ENCODE assay signal across 1 cellular context in the genomic region with DNA sequence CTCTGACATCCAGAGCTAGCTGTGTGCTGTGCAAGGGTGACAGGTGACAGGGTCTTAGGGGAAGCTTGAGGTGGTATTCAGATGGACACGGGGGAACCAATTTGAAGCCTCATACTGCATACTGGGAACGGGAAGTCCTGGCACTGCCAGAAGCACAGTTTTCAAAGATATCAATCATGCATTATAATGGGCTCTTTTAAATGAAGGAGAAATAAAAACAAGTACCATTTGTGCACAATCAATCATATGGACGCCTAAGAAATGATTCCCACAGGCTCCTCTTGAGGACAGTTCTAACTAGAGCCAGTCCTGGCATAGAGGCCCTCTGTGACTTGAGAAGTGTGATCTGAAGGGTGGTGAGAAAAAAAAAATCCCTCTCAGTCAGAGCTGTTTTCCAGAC.
TF ChIP-seq lines count a peak whose summit lies in the region.

No MANE protein-coding gene starts in this region.

TF ChIP-seq in HepG2, 621 proteins besides CTCF, POLR2A, EP300 and RAD21:
- TF ChIP-seq ZNF724P (CRISPR knock-in tag; IDR thresholded peaks at IDR 0.05; ENCODE audit: borderline replicate concordance) = no peak
- no peak for TF ChIP-seq ZNF761 (CRISPR knock-in tag; conservative IDR thresholded peaks at IDR 0.05)
- TF ChIP-seq ZNF431 (CRISPR knock-in tag; IDR thresholded peaks at IDR 0.05; ENCODE audit: borderline replicate concordance, low read depth) = no peak
- TF ChIP-seq, protein P1, sequence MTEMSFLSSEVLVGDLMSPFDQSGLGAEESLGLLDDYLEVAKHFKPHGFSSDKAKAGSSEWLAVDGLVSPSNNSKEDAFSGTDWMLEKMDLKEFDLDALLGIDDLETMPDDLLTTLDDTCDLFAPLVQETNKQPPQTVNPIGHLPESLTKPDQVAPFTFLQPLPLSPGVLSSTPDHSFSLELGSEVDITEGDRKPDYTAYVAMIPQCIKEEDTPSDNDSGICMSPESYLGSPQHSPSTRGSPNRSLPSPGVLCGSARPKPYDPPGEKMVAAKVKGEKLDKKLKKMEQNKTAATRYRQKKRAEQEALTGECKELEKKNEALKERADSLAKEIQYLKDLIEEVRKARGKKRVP (CRISPR knock-in tag; IDR thresholded peaks at IDR 0.05) = no peak
- TF ChIP-seq ZSCAN31 (CRISPR knock-in tag; IDR thresholded peaks at IDR 0.05; ENCODE audit: low read depth) = no peak
- TF ChIP-seq NR2F1 (CRISPR knock-in tag; IDR thresholded peaks at IDR 0.05) = no peak
- no peak for TF ChIP-seq SP2 (CRISPR knock-in tag; IDR thresholded peaks at IDR 0.05)
- no peak for TF ChIP-seq ZNF782 (CRISPR knock-in tag; IDR thresholded peaks at IDR 0.05; ENCODE audit: borderline replicate concordance)
- no peak for TF ChIP-seq MED1 (CRISPR knock-in tag; IDR thresholded peaks at IDR 0.05)
- no peak for TF ChIP-seq KDM1A (CRISPR knock-in tag; IDR thresholded peaks at IDR 0.05)
- TF ChIP-seq, protein P2, sequence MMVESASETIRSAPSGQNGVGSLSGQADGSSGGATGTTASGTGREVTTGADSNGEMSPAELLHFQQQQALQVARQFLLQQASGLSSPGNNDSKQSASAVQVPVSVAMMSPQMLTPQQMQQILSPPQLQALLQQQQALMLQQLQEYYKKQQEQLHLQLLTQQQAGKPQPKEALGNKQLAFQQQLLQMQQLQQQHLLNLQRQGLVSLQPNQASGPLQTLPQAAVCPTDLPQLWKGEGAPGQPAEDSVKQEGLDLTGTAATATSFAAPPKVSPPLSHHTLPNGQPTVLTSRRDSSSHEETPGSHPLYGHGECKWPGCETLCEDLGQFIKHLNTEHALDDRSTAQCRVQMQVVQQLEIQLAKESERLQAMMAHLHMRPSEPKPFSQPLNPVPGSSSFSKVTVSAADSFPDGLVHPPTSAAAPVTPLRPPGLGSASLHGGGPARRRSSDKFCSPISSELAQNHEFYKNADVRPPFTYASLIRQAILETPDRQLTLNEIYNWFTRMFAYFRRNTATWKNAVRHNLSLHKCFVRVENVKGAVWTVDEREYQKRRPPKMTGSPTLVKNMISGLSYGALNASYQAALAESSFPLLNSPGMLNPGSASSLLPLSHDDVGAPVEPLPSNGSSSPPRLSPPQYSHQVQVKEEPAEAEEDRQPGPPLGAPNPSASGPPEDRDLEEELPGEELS (CRISPR knock-in tag; IDR thresholded peaks at IDR 0.05) = no peak
